Comparison of ENCODE assay signal across 35 cellular contexts in the genomic region with DNA sequence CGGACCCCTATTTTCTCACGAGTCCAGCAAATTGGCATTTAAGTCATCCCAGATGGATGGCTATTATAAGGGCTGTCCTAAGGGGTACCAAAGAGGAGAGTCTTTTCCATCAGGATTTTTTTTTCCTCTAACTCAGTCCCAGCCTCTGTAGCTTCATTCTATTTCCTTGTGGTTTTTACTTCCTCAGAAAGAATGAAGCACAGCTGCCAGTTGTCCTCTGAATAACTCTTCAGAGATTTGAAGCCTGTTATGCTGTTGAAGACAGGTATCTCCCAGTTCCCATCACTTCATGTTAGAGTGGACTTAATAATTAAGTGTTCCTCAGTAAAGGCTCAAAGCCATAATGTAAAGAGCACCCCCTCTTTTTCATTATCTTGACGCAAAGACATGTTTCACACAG.
"Had no signal": no experiment of that assay in that cellular context is flagged by ENCODE, and none has a peak within 500 bp of the region (broad histone marks: within the 10 kb centered on the region; RNA-seq: fewer than 3 reads in every experiment).

No MANE protein-coding gene starts in this region.

- H3K9ac ChIP-seq: KMS-11 had no signal

- DNase-seq: Karpas-422, Kasumi-1, KG1, MG63, MM.1S, MV-4-11, NCI-H1048, NCI-H1092, NCI-H1092 treated with DMSO at 0.1 percent for 48 hours, NCI-H1105, NCI-H1105 treated with DMSO at 0.1 percent for 48 hours, NCI-H1417, NCI-H1417 treated with DMSO at 0.1 percent for 48 hours, NCI-H1436, NCI-H1436 treated with DMSO at 0.1 percent for 48 hours, NCI-H146, NCI-H1694, NCI-H1694 treated with DMSO at 0.1 percent for 48 hours, NCI-H187, NCI-H187 treated with DMSO at 0.1 percent for 48 hours, NCI-H1930, NCI-H2029, NCI-H2029 treated with DMSO at 0.1 percent for 48 hours, NCI-H2081, NCI-H2081 treated with DMSO at 0.1 percent for 48 hours, NCI-H2107, NCI-H2171, NCI-H2171 treated with DMSO at 0.1 percent for 48 hours, NCI-H2227 treated with DMSO at 0.1 percent for 48 hours, NCI-H226, NCI-H345, NCI-H446, NCI-H446 treated with DMSO at 0.1 percent for 48 hours, NCI-H510A had no signal

- H3K27ac ChIP-seq: KMS-11 had no signal

- H3K27me3 ChIP-seq: MG63 had no signal

- H3K9me3 ChIP-seq: MG63 had no signal

- H3K4me2 ChIP-seq: KMS-11 had no signal

- H3K4me3 ChIP-seq: MG63 had no signal

- H3K36me3 ChIP-seq: MG63 had no signal
